ENCODE assay signal across 8 cellular contexts in the genomic region with DNA sequence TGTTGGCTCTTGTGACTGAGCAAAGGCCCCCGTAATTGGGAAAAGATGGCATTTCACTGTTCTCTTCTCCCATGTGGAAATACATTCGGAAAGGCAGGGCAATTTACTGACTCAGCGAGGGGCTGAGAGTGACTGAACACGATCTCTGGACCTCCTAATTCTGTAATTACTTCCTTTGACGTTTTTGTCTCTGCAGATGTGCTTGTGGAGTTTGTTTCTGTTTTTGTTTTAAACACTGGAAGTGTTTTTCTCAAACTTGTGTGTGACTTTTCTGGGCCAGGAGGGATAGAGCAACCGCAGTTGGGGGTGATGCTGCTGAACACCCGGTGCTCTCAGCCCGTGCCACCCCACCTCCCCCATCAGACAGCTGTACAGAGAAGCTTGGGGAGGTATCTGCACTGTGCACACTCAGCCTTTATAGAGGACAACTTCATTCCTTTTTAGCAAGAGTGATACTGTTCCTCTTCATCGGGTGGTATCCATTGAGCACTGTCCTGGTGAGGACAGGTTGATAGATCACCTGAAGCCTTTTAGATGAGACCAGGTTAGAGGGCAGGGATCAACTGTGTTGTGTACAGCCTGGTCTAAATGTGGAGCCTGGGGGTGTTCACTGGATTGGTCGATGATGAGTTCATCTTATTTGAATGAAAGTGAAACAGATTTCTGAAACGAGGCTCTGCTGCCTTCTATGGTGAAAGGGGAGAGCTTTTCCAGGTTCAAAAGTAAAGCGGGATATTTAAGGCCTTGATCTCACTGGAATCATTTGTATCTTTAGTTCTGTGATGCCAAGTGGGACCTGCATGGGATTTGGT.
DNase-seq lines count a peak whose midpoint lies in the region; ATAC-seq, FAIRE-seq and TF ChIP-seq lines count a peak whose summit lies in the region.

No MANE protein-coding gene starts in this region.

- CTCF ChIA-PET in BJ (lab: Yijun Ruan, JAX) = interaction anchor here (0.6 to 1.7 kb wide), 4 partner anchors 17 to 128 kb away, joined by 3 to 8 read pairs (median 4); no protein-coding TSS in a partner anchor

- TF ChIP-seq CTCF in BJ (IDR thresholded peaks at IDR 0.05; ENCODE audit: insufficient read depth, low read depth, low read length) (peak; percentile 23; the same call in 1 of the 2 replicates), keratinocyte (optimal IDR thresholded peaks at IDR 0.05 in 1 of 3, IDR thresholded peaks at IDR 0.05 in 1 of 3, conservative IDR thresholded peaks at IDR 0.05 in 1 of 3; ENCODE audit: extremely low read depth in 1 of 3, insufficient read depth in 2 of 3, low read length in 3 of 3) (no peak)

- no peak overlapping the region for H2AFZ ChIP-seq in keratinocyte (ENCODE audit: control insufficient read depth, low read length)

- peaks cover 45% of the 10 kb centered on the region for H3K79me2 ChIP-seq in keratinocyte (ENCODE audit: control insufficient read depth, insufficient read depth, low read length)

- H3K27me3 ChIP-seq in BJ (ENCODE audit: control insufficient read depth, insufficient read depth, low read length) (no peaks in the 10 kb centered on the region), keratinocyte (ENCODE audit: control insufficient read depth, extremely low read depth, insufficient read depth, low read length) (no peaks in the 10 kb centered on the region), subcutaneous abdominal adipose tissue (ENCODE audit: control insufficient read depth in 5 of 5, insufficient read depth in 4 of 5, low read length in 5 of 5) (no peaks in the 10 kb centered on the region)

- peak; percentile 30 for DNase-seq in BJ (ENCODE audit: low read depth)
- peak; percentile 20 for DNase-seq in activated gamma-delta T cell treated with anti-CD3 and anti-CD28 coated beads, Interleukin-2, amount 50 U/mL, for 16 hours (ENCODE audit: low read depth)
- DNase-seq in keratinocyte (ENCODE audit: low read depth, low spot score) = no peak
- DNase-seq in NCI-H446 treated with DMSO at 0.1 percent for 48 hours (lab: John Stamatoyannopoulos, UW) = no peak
- no peak for DNase-seq in 8988T

- H3K27ac ChIP-seq in keratinocyte (ENCODE audit: control insufficient read depth, insufficient read depth, low read length) (no peak overlapping the region), subcutaneous abdominal adipose tissue (ENCODE audit: low read depth, low read length) (peak overlapping the region; percentile 52)

- H3K4me3 ChIP-seq in BJ (ENCODE audit: low read depth, low read length) (peak overlapping the region; percentile 36), keratinocyte (ENCODE audit: control insufficient read depth in 2 of 3, extremely low read depth in 1 of 3, insufficient read depth in 2 of 3, low read depth in 1 of 3, low read length in 3 of 3) (no peak overlapping the region), subcutaneous abdominal adipose tissue (ENCODE audit: low read depth in 1 of 5, low read length in 5 of 5) (peak overlapping the region; percentile 43 to 64 (median 60))

- peaks cover 3% of the 10 kb centered on the region for H3K9me1 ChIP-seq in keratinocyte (ENCODE audit: control insufficient read depth, extremely low read depth, insufficient read depth, low read length)

- FAIRE-seq in keratinocyte (lab: Jason Lieb, UNC) = no peak

- peak overlapping the region; percentile 2 for H3K4me2 ChIP-seq in keratinocyte (ENCODE audit: control insufficient read depth, extremely low read depth, insufficient read depth, low read depth, low read length)

- H4K20me1 ChIP-seq in keratinocyte (ENCODE audit: control insufficient read depth, extremely low read depth, insufficient read depth, low read length) = peaks cover 8% of the 10 kb centered on the region

- H3K36me3 ChIP-seq in BJ (ENCODE audit: control insufficient read depth, insufficient read depth, low read length) = no peaks in the 10 kb centered on the region
- peaks cover 2 to 4% of the 10 kb centered on the region in 2 experiments for H3K36me3 ChIP-seq in keratinocyte (ENCODE audit: control insufficient read depth in 2 of 2, extremely low read depth in 1 of 2, insufficient read depth in 2 of 2, low read length in 2 of 2)
- peaks cover 0 to 11% (median 0%) of the 10 kb centered on the region in 5 donors for H3K36me3 ChIP-seq in subcutaneous abdominal adipose tissue (ENCODE audit: control insufficient read depth in 5 of 5, insufficient read depth in 5 of 5, low read length in 5 of 5)

- H3K9ac ChIP-seq in keratinocyte (ENCODE audit: control insufficient read depth, extremely low read depth, insufficient read depth, low read length) = no peak overlapping the region
- peak overlapping the region in 4 of 5 donors; percentile 3 to 69 (median 18) for H3K9ac ChIP-seq in subcutaneous abdominal adipose tissue (ENCODE audit: low read length in 5 of 5)

- ATAC-seq in GM19025 (IDR thresholded peaks at IDR 0.05; ENCODE audit: low read depth, unreplicated experiment) (peak; percentile 92), HG03103 (IDR thresholded peaks at IDR 0.05; ENCODE audit: low read depth, unreplicated experiment) (peak; percentile 85)

- dilution Hi-C loops in keratinocyte (cut with MboI; ENCODE audit: extremely low pct_ligation_motif_present, low sequenced_read_pairs) = no loop called here

- POLR2A ChIA-PET in BJ (lab: Charles Lee) = no interaction called here

- H3K4me1 ChIP-seq in keratinocyte (ENCODE audit: control insufficient read depth, extremely low read depth, insufficient read depth, low read length) (peaks cover 12% of the 10 kb centered on the region), subcutaneous abdominal adipose tissue (ENCODE audit: control insufficient read depth in 5 of 5, insufficient read depth in 5 of 5, low read length in 5 of 5) (peaks cover 0 to 37% (median 20%) of the 10 kb centered on the region in 5 donors)

- no peaks in the 10 kb centered on the region for H3K9me3 ChIP-seq in keratinocyte (ENCODE audit: control insufficient read depth, low read depth, low read length)
- H3K9me3 ChIP-seq in subcutaneous abdominal adipose tissue (ENCODE audit: control insufficient read depth in 5 of 5, low read length in 5 of 5) = no peaks in the 10 kb centered on the region

Comparison
In these comparisons a context has a peak if more than half of its experiments do, and no peak if none do; other contexts are left out.
1. DNase-seq: peak in BJ (single experiment) and activated gamma-delta T cell treated with anti-CD3 and anti-CD28 coated beads, Interleukin-2, amount 50 U/mL, for 16 hours (single experiment); none in keratinocyte (single experiment), NCI-H446 treated with DMSO at 0.1 percent for 48 hours (single experiment) and 8988T (single experiment).
2. H3K4me3 ChIP-seq: peak in BJ (single experiment) and subcutaneous abdominal adipose tissue (5 of 5); none in keratinocyte (0 of 3).